9 cellular contexts compared by ENCODE assay signal in the genomic region with DNA sequence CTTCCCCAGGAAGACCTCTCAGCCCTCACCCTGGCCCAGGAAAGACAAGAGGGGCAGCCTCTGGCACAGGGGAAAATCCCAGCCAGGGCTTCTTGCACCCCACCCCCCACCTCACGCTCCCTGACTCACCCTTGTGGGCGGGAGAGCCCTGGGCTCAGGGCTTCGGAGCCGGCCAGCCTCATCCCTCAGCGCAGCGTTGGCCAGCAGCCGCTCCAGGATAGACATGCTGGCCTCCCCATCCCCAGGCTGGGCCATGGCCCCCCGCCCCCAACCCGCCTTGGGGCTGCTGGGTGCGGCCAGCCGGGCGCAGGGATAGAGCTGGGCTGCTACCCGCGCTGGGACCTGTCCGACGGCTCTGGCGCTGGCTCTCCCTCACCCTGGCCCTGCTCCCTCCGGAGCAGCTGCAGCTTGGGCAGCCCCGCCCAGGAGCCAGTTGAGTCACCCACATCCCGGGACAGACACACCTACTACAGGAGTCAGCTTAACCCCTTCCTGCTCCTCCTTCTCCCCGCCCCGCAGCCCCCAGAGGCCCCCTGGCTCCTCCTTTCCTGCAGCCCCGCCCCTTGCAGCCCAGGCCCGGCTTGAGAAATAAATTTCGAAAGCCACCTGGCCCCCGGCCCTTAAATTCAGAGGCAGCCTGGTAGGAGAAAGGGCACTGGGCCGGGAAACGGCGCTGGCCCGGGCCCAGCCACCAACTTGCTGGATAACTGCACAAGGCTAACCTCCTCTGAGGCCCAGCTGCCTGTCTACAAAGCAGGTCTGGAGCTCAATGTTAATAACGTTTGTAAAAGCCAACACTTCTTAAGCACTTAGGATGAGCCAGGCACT. TPM values are rescaled to one million over a fixed set of nuclear protein-coding genes. Genes with fewer than 3 reads are reported as not detected.
A peak's percentile ranks its signal among the peaks of the same experiment; 100 is the strongest.
DNase-seq lines count a peak whose midpoint lies in the region; ATAC-seq and TF ChIP-seq lines count a peak whose summit lies in the region.
"Had no signal": no experiment of that assay in that cellular context is flagged by ENCODE, and none has a peak within 500 bp of the region (broad histone marks: within the 10 kb centered on the region; RNA-seq: fewer than 3 reads in every experiment).

No MANE protein-coding gene starts in this region.

- H3K4me1 ChIP-seq in Peyer's patch: peaks cover 0 to 85% (median 7%) of the 10 kb centered on the region in 4 donors
- peaks cover 61 to 81% (median 80%) of the 10 kb centered on the region in 4 donors for H3K4me1 ChIP-seq in upper lobe of left lung

- whole genome bisulfite sequencing in upper lobe of left lung, 2 donors: 0 to 4% methylated on average over 10 to 24 of the region's 31 CpGs

- H3K9me3 ChIP-seq in Peyer's patch (no peaks in the 10 kb centered on the region), upper lobe of left lung (no peaks in the 10 kb centered on the region)

- H3K36me3 ChIP-seq in Peyer's patch (peaks cover 0 to 52% (median 0%) of the 10 kb centered on the region in 3 donors), upper lobe of left lung (peaks cover 15 to 65% (median 47%) of the 10 kb centered on the region in 4 donors)

- peak; percentile 77 for DNase-seq in CD1c-positive myeloid dendritic cell (ENCODE audit: extremely low spot score)
- DNase-seq in Peyer's patch: peak; percentile 40 to 94 (median 94)
- peak; percentile 49 for DNase-seq in activated naive CD4-positive, alpha-beta T cell treated with anti-CD3 and anti-CD28 coated beads, Interleukin-2, amount 50 U/mL, for 16 hours
- DNase-seq in germinal center (ENCODE audit: low spot score): peak; percentile 65
- peak; percentile 77 for DNase-seq in omental fat pad (ENCODE audit: low spot score)
- DNase-seq in upper lobe of left lung: peak; percentile 94 to 97

- TF ChIP-seq CTCF in Peyer's patch (IDR thresholded peaks at IDR 0.05) (no peak), omental fat pad (IDR thresholded peaks at IDR 0.05) (no peak), upper lobe of left lung (IDR thresholded peaks at IDR 0.05) (peak in 1 of 6 experiments; percentile 13)

- ATAC-seq in GM19397 (IDR thresholded peaks at IDR 0.05; ENCODE audit: unreplicated experiment) (peak; percentile 97), HG03457 (IDR thresholded peaks at IDR 0.05; ENCODE audit: unreplicated experiment) (peak; percentile 97), omental fat pad (ENCODE audit: low FRiP score) (peak; percentile 88), upper lobe of left lung (ENCODE audit: low FRiP score in 2 of 2) (peak; percentile 96)

- TF ChIP-seq POLR2A in Peyer's patch (IDR thresholded peaks at IDR 0.05) (peak; percentile 62 to 90), upper lobe of left lung (IDR thresholded peaks at IDR 0.05) (peak in 3 of 4 donors; percentile 48 to 87 (median 61))

- H3K27ac ChIP-seq in Peyer's patch (peak overlapping the region; percentile 54 to 96 (median 74)), upper lobe of left lung (peak overlapping the region; percentile 81 to 94 (median 90))

- H3K27me3 ChIP-seq in Peyer's patch (no peaks in the 10 kb centered on the region), upper lobe of left lung (no peaks in the 10 kb centered on the region)

- peak overlapping the region; percentile 26 to 74 (median 44) for H3K4me3 ChIP-seq in Peyer's patch
- peak overlapping the region; percentile 23 to 62 (median 54) for H3K4me3 ChIP-seq in upper lobe of left lung

- peak in 1 of 4 donors; percentile 40 for TF ChIP-seq EP300 in upper lobe of left lung (IDR thresholded peaks at IDR 0.05)

RNA-seq across cellular contexts. Expression of gene TNKS1BP1, which starts 13.4 kb away (rescaled TPM):
- 100 to 1,000 TPM in 3 of 4 donors, 10 to 100 TPM in 1; 91.8 to 156 (median 139) TPM for total RNA-seq in Peyer's patch
- total RNA-seq in omental fat pad: 100 to 1,000 TPM; 119 to 162 (median 137) TPM
- 100 to 1,000 TPM; 120 to 322 (median 184) TPM for total RNA-seq in upper lobe of left lung

RNA-seq across cellular contexts. Expression of gene SSRP1, which starts 24.4 kb away (rescaled TPM):
- total RNA-seq in Peyer's patch (100 to 1,000 TPM in 1 of 4 donors, 10 to 100 TPM in 3; 39.9 to 106 (median 50.6) TPM), omental fat pad (10 to 100 TPM; 53.5 to 81.8 (median 61.2) TPM), upper lobe of left lung (10 to 100 TPM; 48.2 to 89.6 (median 65.5) TPM)

RNA-seq across cellular contexts. Expression of gene P2RX3, which starts 26.8 kb away (rescaled TPM):
- total RNA-seq in Peyer's patch (under 1 TPM in 1 of 4 donors, not detected in 3; 0.80 TPM), omental fat pad (not detected), upper lobe of left lung (not detected)
- total RNA-seq: T-helper 1 cell treated with Interleukin-12 subunit alpha and Interleukin-12 subunit beta and Interleukin-4 antibody, amounts not matched to agents 30 ng/mL and 1 ng/mL, for 36 hours had no signal

Comparison
In these comparisons a context has a peak if more than half of its experiments do, and no peak if none do; other contexts are left out.
1. Peak in every context shown above with its lines: DNase-seq, ATAC-seq, H3K4me3 ChIP-seq and H3K27ac ChIP-seq.